8 cellular contexts compared by ENCODE assay signal in genomic region chr1:211654838-211655787, GRCh38. TPM values are rescaled to one million over a fixed set of nuclear protein-coding genes. Genes with fewer than 3 reads are reported as not detected.
DNase-seq lines count a peak whose midpoint lies in the region; ATAC-seq, FAIRE-seq and TF ChIP-seq lines count a peak whose summit lies in the region.

No MANE protein-coding gene starts in this region.

- H3K36me3 Mint-ChIP-seq in MCF 10A (ENCODE audit: insufficient read depth, unreplicated experiment) = no peaks in the 10 kb centered on the region

- 46% methylated on average over 24 of the region's 27 CpGs for WGBS in A549 (ENCODE audit: missing lambda C conversion rate)

- no peaks in the 10 kb centered on the region for H3K27me3 ChIP-seq in WERI-Rb-1 (ENCODE audit: insufficient read depth, low read depth, severe bottlenecking)

- no peaks in the 10 kb centered on the region for H3K9me3 Mint-ChIP-seq in MCF 10A (ENCODE audit: unreplicated experiment)

- peak overlapping the region; percentile 56 for H3K4me2 ChIP-seq in A549

- no peak for TF ChIP-seq POLR2A in A549 (IDR thresholded peaks at IDR 0.05; ENCODE audit: low read length)

- H3K9me3 ChIP-seq in A549 = no peaks in the 10 kb centered on the region
- H3K9me3 ChIP-seq in WERI-Rb-1 (ENCODE audit: severe bottlenecking) = no peaks in the 10 kb centered on the region

- no peak overlapping the region for H3K4me3 Mint-ChIP-seq in MCF 10A (ENCODE audit: unreplicated experiment)

- H3K36me3 ChIP-seq in WERI-Rb-1 = no peaks in the 10 kb centered on the region

- H3K4me3 ChIP-seq in A549 (no peak overlapping the region), WERI-Rb-1 (ENCODE audit: low read depth, low read length) (no peak overlapping the region)

- peak overlapping the region; percentile 39 to 64; a peak in 4 of 6 replicates for H3K27ac ChIP-seq in A549
- no peak overlapping the region for H3K27ac ChIP-seq in WERI-Rb-1

- peak; percentile 99 for TF ChIP-seq RAD21 in A549 (conservative IDR thresholded peaks at IDR 0.05 in 1 of 2, IDR thresholded peaks at IDR 0.05 in 1 of 2)

- H3K27me3 Mint-ChIP-seq in MCF 10A (ENCODE audit: insufficient read depth, unreplicated experiment) = no peaks in the 10 kb centered on the region

- BruUV-seq in MCF 10A (replicated peaks; lab: Mats Ljungman, UMichigan) = no TSS peak

- H3K4me1 Mint-ChIP-seq in MCF 10A (ENCODE audit: insufficient read depth, unreplicated experiment) = peaks cover 26% of the 10 kb centered on the region

- peaks cover 25% of the 10 kb centered on the region for H3K4me1 ChIP-seq in A549

- intact Hi-C loops in MCF 10A (cut with micrococcal nuclease) = loop anchor here (1.0 to 5.0 kb wide), 11 partner anchors 42 to 1248 kb away; no protein-coding TSS in a partner anchor

- POLR2A ChIA-PET in A549 (lab: Yijun Ruan, JAX) = interaction anchor here (3.5 kb wide), 1 partner anchor 76 kb away, joined by 18 read pairs; the partner anchor contains the start of gene SLC30A1
- POLR2A ChIA-PET in MCF 10A (lab: Yijun Ruan, JAX) = interaction anchor here (0.5 to 24.4 kb wide), 15 partner anchors 11 to 332 kb away, joined by 3 to 423 read pairs (median 8); partner anchors contain the start of gene SLC30A1

- CTCF ChIA-PET in A549 (lab: Yijun Ruan, JAX) = interaction anchor here (0.6 to 7.9 kb wide), 57 partner anchors 8 to 521 kb away, joined by 3 to 127 read pairs (median 5); partner anchors contain the start of genes KCNH1, RD3, SLC30A1 and TRAF5
- CTCF ChIA-PET in MCF 10A (lab: Yijun Ruan, JAX) = interaction anchor here (0.5 to 16.1 kb wide), 82 partner anchors 9 to 1235 kb away, joined by 3 to 418 read pairs (median 5); partner anchors contain the start of genes NEK2, RD3, SLC30A1 and TRAF5

- DNase-seq in A549 (ENCODE audit: low read depth in 1 of 2, low spot score in 1 of 2) = peak; percentile 66 to 85
- peak; percentile 90 for DNase-seq in NCI-H2196 (lab: John Stamatoyannopoulos, UW; ENCODE audit: unreplicated experiment)
- DNase-seq in WERI-Rb-1 = peak; percentile 94
- DNase-seq in MCF 10A (ENCODE audit: unreplicated experiment) = peak; percentile 95
- DNase-seq in iris pigment epithelial cell (ENCODE audit: low read depth) = peak; percentile 80
- DNase-seq in stimulated activated CD4-positive, alpha-beta T cell treated with anti-CD3 and anti-CD28 coated beads, Interleukin-1b, Interleukin-23, amount 100 ng/mL, for 1 hour (ENCODE audit: low read depth in 2 of 2) = peak; percentile 42 to 62

- FAIRE-seq in A549 (lab: Jason Lieb, UNC) = no peak

- ATAC-seq in A549 (peak; percentile 90 to 97), GM18517 (IDR thresholded peaks at IDR 0.05; ENCODE audit: unreplicated experiment) (peak; percentile 79), HG03097 (IDR thresholded peaks at IDR 0.05; ENCODE audit: low FRiP score, unreplicated experiment) (peak; percentile 78)

- TF ChIP-seq CTCF in A549 (IDR thresholded peaks at IDR 0.05) (peak; percentile 97), WERI-Rb-1 (IDR thresholded peaks at IDR 0.05; ENCODE audit: low read depth, low read length) (peak; percentile 97), MCF 10A (IDR thresholded peaks at IDR 0.05; ENCODE audit: unreplicated experiment) (peak; percentile 100)

- TF ChIP-seq EP300 in A549 (IDR thresholded peaks at IDR 0.05) = no peak

- no peak overlapping the region for H3K27ac Mint-ChIP-seq in MCF 10A (ENCODE audit: low read depth, unreplicated experiment)

TF ChIP-seq in A549, 52 proteins besides CTCF, POLR2A, EP300 and RAD21:
- no peak for TF ChIP-seq ZSCAN20 (CRISPR knock-in tag; IDR thresholded peaks at IDR 0.05)
- peak; percentile 95 for TF ChIP-seq SMC3 (IDR thresholded peaks at IDR 0.05)
- TF ChIP-seq GATA3 (IDR thresholded peaks at IDR 0.05; ENCODE audit: borderline replicate concordance) = no peak

RNA-seq across cellular contexts. Expression of gene NEK2, which starts 20.3 kb away (rescaled TPM):
- 41.0 and 65.3 TPM in 2 replicates for polyA plus RNA-seq in A549 (2011; rRNA removed)
- polyA plus RNA-seq in A549 (2012; cell fraction: cytosol; rRNA removed) = 25.2 and 26.6 TPM in 2 replicates
- polyA plus RNA-seq in A549 (2012; cell fraction: nucleus; rRNA removed) = 11.0 and 14.8 TPM in 2 replicates
- 38.1 to 45.1 TPM (median 42.0 TPM) in 3 replicates for polyA plus RNA-seq in A549 (2017; fragmentation: RNase III; extraction: RNeasy Plus Mini Kit Qiagen cat#74134 plus additional on column Dnase treatment)
- polyA minus RNA-seq in A549 (2011; rRNA and poly(A)+ RNA removed) = 19.4 and 22.6 TPM in 2 replicates
- 33.4 and 44.5 TPM in 2 replicates for total RNA-seq in MCF 10A (2022)
